Comparison of ENCODE assay signal across 39 cellular contexts in the genomic region with DNA sequence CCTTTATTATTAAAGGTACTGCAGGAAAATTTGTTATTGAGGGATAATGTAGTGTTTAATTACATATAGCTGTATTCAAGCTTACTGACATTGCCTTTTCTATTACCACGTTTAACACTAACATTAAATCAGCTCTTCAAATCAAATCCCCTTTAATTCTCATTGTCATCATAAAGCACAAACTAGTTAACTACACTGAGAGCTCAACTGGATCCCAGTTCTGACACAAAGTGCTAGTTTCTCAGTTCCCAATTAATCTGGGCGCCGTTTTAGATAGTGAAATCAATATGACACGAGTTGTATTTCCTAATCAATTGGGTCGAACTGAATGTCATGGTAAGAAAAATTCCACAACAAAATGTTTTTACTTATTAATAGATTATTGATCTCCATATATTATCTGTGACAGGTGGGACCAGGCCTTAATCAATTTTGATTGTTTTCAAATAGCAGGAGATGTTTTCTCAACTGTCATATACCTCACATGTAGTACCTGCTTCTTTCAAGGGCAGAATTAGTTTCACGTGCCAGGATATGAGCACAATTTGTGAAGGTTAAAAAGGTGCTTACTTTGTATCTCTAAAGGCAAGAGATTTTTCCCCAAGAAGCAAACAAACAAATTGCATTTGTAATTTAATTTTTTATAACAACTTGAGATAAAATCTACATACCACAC.
"Had no signal": no experiment of that assay in that cellular context is flagged by ENCODE, and none has a peak within 500 bp of the region (broad histone marks: within the 10 kb centered on the region; RNA-seq: fewer than 3 reads in every experiment).

No MANE protein-coding gene starts in this region.

- H3K27ac Mint-ChIP-seq: activated CD4-positive, alpha-beta memory T cell treated with anti-CD3 and anti-CD28 coated beads, Interleukin-2, amount 10 ng/mL, durations not matched to agents 7 days and 5 days; activated CD4-positive, alpha-beta T cell treated with anti-CD3 and anti-CD28 coated beads for 36 hours; activated CD4-positive, alpha-beta T cell treated with anti-CD3 and anti-CD28 coated beads, Interleukin-2, amount 10 ng/mL, durations not matched to agents 7 days and 5 days; activated CD8-positive, alpha-beta memory T cell treated with anti-CD3 and anti-CD28 coated beads, Interleukin-2, amount 10 ng/mL, durations not matched to agents 7 days and 5 days; activated CD8-positive, alpha-beta T cell treated with anti-CD3 and anti-CD28 coated beads, Interleukin-2, amount 10 ng/mL, durations not matched to agents 7 days and 5 days; activated naive CD4-positive, alpha-beta T cell treated with anti-CD3 and anti-CD28 coated beads for 36 hours; activated naive CD4-positive, alpha-beta T cell treated with anti-CD3 and anti-CD28 coated beads, Interleukin-2, amount 50 U/mL, for 24 hours; activated naive CD8-positive, alpha-beta T cell; activated naive CD8-positive, alpha-beta T cell treated with anti-CD3 and anti-CD28 coated beads, Interleukin-2, amount 10 ng/mL, durations not matched to agents 7 days and 5 days; activated naive CD8-positive, alpha-beta T cell treated with anti-CD3 and anti-CD28 coated beads, Interleukin-2, amount 50 U/mL, for 24 hours; activated T-cell treated with anti-CD3 and anti-CD28 coated beads, Interleukin-2, amount 50 U/mL, for 24 hours; activated T-helper 2 cell treated with anti-CD3 and anti-CD28 coated beads, Interferon-gamma antibody, Interleukin-2, Interleukin-4, amounts not matched to agents 10 μg/mL and 5 μg/mL and 100 μg/mL, durations not matched to agents 14 hours and 24 hours and 36 hours; brain; T-helper 1 cell treated with Interleukin-12 subunit alpha and Interleukin-12 subunit beta and Interleukin-4 antibody, amounts not matched to agents 30 μg/mL and 1 μg/mL, for 36 hours; T-helper 2 cell treated with Interferon-gamma antibody and Interleukin-4, amounts not matched to agents 5 μg/mL and 100 μg/mL, for 36 hours had no signal

- H3K36me3 ChIP-seq: colonic mucosa had no signal

- H3K27me3 Mint-ChIP-seq: activated CD4-positive, alpha-beta memory T cell treated with anti-CD3 and anti-CD28 coated beads, Interleukin-2, amount 10 ng/mL, durations not matched to agents 7 days and 5 days; activated CD4-positive, alpha-beta T cell treated with anti-CD3 and anti-CD28 coated beads for 36 hours; activated CD4-positive, alpha-beta T cell treated with anti-CD3 and anti-CD28 coated beads, Interleukin-2, amount 10 ng/mL, durations not matched to agents 7 days and 5 days; activated CD8-positive, alpha-beta memory T cell treated with anti-CD3 and anti-CD28 coated beads, Interleukin-2, amount 10 ng/mL, durations not matched to agents 7 days and 5 days; activated naive CD4-positive, alpha-beta T cell treated with anti-CD3 and anti-CD28 coated beads, Interleukin-2, amount 50 U/mL, for 24 hours; activated naive CD8-positive, alpha-beta T cell; activated naive CD8-positive, alpha-beta T cell treated with anti-CD3 and anti-CD28 coated beads, Interleukin-2, amount 10 ng/mL, durations not matched to agents 7 days and 5 days; activated naive CD8-positive, alpha-beta T cell treated with anti-CD3 and anti-CD28 coated beads, Interleukin-2, amount 50 U/mL, for 24 hours; activated T-cell treated with anti-CD3 and anti-CD28 coated beads, Interleukin-2, amount 50 U/mL, for 24 hours; brain; central memory CD8-positive, alpha-beta T cell had no signal

- ATAC-seq: activated CD4-positive, alpha-beta T cell treated with anti-CD3 and anti-CD28 coated beads for 36 hours; activated CD4-positive, CD25-positive, alpha-beta regulatory T cell treated with anti-CD3 and anti-CD28 coated beads, Interleukin-2, amount 50 U/mL, for 24 hours; activated CD8-positive, alpha-beta memory T cell treated with anti-CD3 and anti-CD28 coated beads, Interleukin-2, amount 10 ng/mL, durations not matched to agents 7 days and 5 days; activated CD8-positive, alpha-beta T cell treated with anti-CD3 and anti-CD28 coated beads, Interleukin-2, amount 10 ng/mL, durations not matched to agents 7 days and 5 days; activated naive CD8-positive, alpha-beta T cell treated with anti-CD3 and anti-CD28 coated beads, Interleukin-2, amount 50 U/mL, for 24 hours had no signal

- H3K4me1 Mint-ChIP-seq: activated CD4-positive, alpha-beta memory T cell treated with anti-CD3 and anti-CD28 coated beads, Interleukin-2, amount 10 ng/mL, durations not matched to agents 7 days and 5 days; activated CD4-positive, alpha-beta T cell treated with anti-CD3 and anti-CD28 coated beads for 36 hours; activated CD4-positive, alpha-beta T cell treated with anti-CD3 and anti-CD28 coated beads, Interleukin-2, amount 10 ng/mL, durations not matched to agents 7 days and 5 days; activated CD8-positive, alpha-beta memory T cell treated with anti-CD3 and anti-CD28 coated beads, Interleukin-2, amount 10 ng/mL, durations not matched to agents 7 days and 5 days; activated naive CD4-positive, alpha-beta T cell treated with anti-CD3 and anti-CD28 coated beads, Interleukin-2, amount 50 U/mL, for 24 hours; activated naive CD8-positive, alpha-beta T cell treated with anti-CD3 and anti-CD28 coated beads, Interleukin-2, amount 10 ng/mL, durations not matched to agents 7 days and 5 days; activated naive CD8-positive, alpha-beta T cell treated with anti-CD3 and anti-CD28 coated beads, Interleukin-2, amount 50 U/mL, for 24 hours; central memory CD8-positive, alpha-beta T cell had no signal

- H3K4me3 ChIP-seq: ascending aorta, cardiac muscle cell, colonic mucosa had no signal

- H3K36me3 Mint-ChIP-seq: activated CD8-positive, alpha-beta memory T cell treated with anti-CD3 and anti-CD28 coated beads, Interleukin-2, amount 10 ng/mL, durations not matched to agents 7 days and 5 days; activated naive CD4-positive, alpha-beta T cell treated with anti-CD3 and anti-CD28 coated beads, Interleukin-2, amount 50 U/mL, for 24 hours; activated naive CD8-positive, alpha-beta T cell treated with anti-CD3 and anti-CD28 coated beads, Interleukin-2, amount 10 ng/mL, durations not matched to agents 7 days and 5 days had no signal

- H3K4me1 ChIP-seq: ascending aorta, colonic mucosa had no signal

- H3K27ac ChIP-seq: ascending aorta, cardiac muscle cell, colonic mucosa, VCaP had no signal

- H3K4me3 Mint-ChIP-seq: activated CD4-positive, alpha-beta memory T cell treated with anti-CD3 and anti-CD28 coated beads, Interleukin-2, amount 10 ng/mL, durations not matched to agents 7 days and 5 days; activated CD4-positive, alpha-beta T cell treated with anti-CD3 and anti-CD28 coated beads for 36 hours; activated CD4-positive, alpha-beta T cell treated with anti-CD3 and anti-CD28 coated beads, Interleukin-2, amount 10 ng/mL, durations not matched to agents 7 days and 5 days; activated CD8-positive, alpha-beta memory T cell treated with anti-CD3 and anti-CD28 coated beads, Interleukin-2, amount 10 ng/mL, durations not matched to agents 7 days and 5 days; activated CD8-positive, alpha-beta T cell treated with anti-CD3 and anti-CD28 coated beads, Interleukin-2, amount 10 ng/mL, durations not matched to agents 7 days and 5 days; activated naive CD4-positive, alpha-beta T cell treated with anti-CD3 and anti-CD28 coated beads for 36 hours; activated naive CD4-positive, alpha-beta T cell treated with anti-CD3 and anti-CD28 coated beads, Interleukin-2, amount 50 U/mL, for 24 hours; activated naive CD8-positive, alpha-beta T cell; activated naive CD8-positive, alpha-beta T cell treated with anti-CD3 and anti-CD28 coated beads, Interleukin-2, amount 10 ng/mL, durations not matched to agents 7 days and 5 days; activated naive CD8-positive, alpha-beta T cell treated with anti-CD3 and anti-CD28 coated beads, Interleukin-2, amount 50 U/mL, for 24 hours; activated T-cell treated with anti-CD3 and anti-CD28 coated beads, Interleukin-2, amount 50 U/mL, for 24 hours; brain; central memory CD8-positive, alpha-beta T cell; T-helper 1 cell treated with Interleukin-12 subunit alpha and Interleukin-12 subunit beta and Interleukin-4 antibody, amounts not matched to agents 30 μg/mL and 1 μg/mL, for 36 hours; T-helper 2 cell treated with Interferon-gamma antibody and Interleukin-4, amounts not matched to agents 5 μg/mL and 100 μg/mL, for 36 hours had no signal

- DNase-seq: activated CD4-positive, alpha-beta memory T cell treated with anti-CD3 and anti-CD28 coated beads, Interleukin-2, amount 10 ng/mL, durations not matched to agents 7 days and 5 days; activated CD4-positive, alpha-beta T cell treated with anti-CD3 and anti-CD28 coated beads for 1 hour; activated CD4-positive, alpha-beta T cell treated with anti-CD3 and anti-CD28 coated beads for 36 hours; activated CD4-positive, alpha-beta T cell treated with anti-CD3 and anti-CD28 coated beads for 48 hours; activated CD4-positive, alpha-beta T cell treated with anti-CD3 and anti-CD28 coated beads, Interleukin-2, amount 10 ng/mL, durations not matched to agents 7 days and 5 days; activated CD4-positive, alpha-beta T cell treated with anti-CD3 and anti-CD28 coated beads, Interleukin-2, amount 50 U/mL, for 48 hours; activated CD4-positive, CD25-positive, alpha-beta regulatory T cell; activated CD8-positive, alpha-beta memory T cell treated with anti-CD3 and anti-CD28 coated beads for 24 hours; activated CD8-positive, alpha-beta memory T cell treated with anti-CD3 and anti-CD28 coated beads, Interleukin-2, amount 10 ng/mL, durations not matched to agents 7 days and 5 days; activated CD8-positive, alpha-beta memory T cell treated with anti-CD3 and anti-CD28 coated beads, Interleukin-2, amount 50 U/mL, for 48 hours; activated CD8-positive, alpha-beta T cell treated with anti-CD3 and anti-CD28 coated beads, Interleukin-2, amount 10 ng/mL, durations not matched to agents 7 days and 5 days; activated effector memory CD4-positive, alpha-beta T cell treated with Interleukin-2 at 50 U/mL for 16 hours; activated gamma-delta T cell treated with Interleukin-2 at 50 U/mL for 16 hours; activated naive CD4-positive, alpha-beta T cell; activated naive CD4-positive, alpha-beta T cell treated with anti-CD3 and anti-CD28 coated beads for 36 hours; activated naive CD8-positive, alpha-beta T cell treated with anti-CD3 and anti-CD28 coated beads, Interleukin-2, amount 10 ng/mL, durations not matched to agents 7 days and 5 days; activated naive CD8-positive, alpha-beta T cell treated with anti-CD3 and anti-CD28 coated beads, Interleukin-2, amount 50 U/mL, for 24 hours; activated T-cell treated with anti-CD3 and anti-CD28 coated beads, Interleukin-2, amount 50 U/mL, for 24 hours; activated T-cell treated with anti-CD3 and anti-CD28 coated beads, Interleukin-2, amount 50 U/mL, for 48 hours; amygdala; anterior cingulate cortex; caudate nucleus; cerebellar nuclear complex; colonic mucosa; T-helper 2 cell; T-helper 9 cell had no signal

- H3K9me3 Mint-ChIP-seq: activated CD4-positive, alpha-beta memory T cell treated with anti-CD3 and anti-CD28 coated beads, Interleukin-2, amount 10 ng/mL, durations not matched to agents 7 days and 5 days; activated CD4-positive, alpha-beta T cell treated with anti-CD3 and anti-CD28 coated beads, Interleukin-2, amount 10 ng/mL, durations not matched to agents 7 days and 5 days; activated naive CD8-positive, alpha-beta T cell treated with anti-CD3 and anti-CD28 coated beads, Interleukin-2, amount 10 ng/mL, durations not matched to agents 7 days and 5 days; activated naive CD8-positive, alpha-beta T cell treated with anti-CD3 and anti-CD28 coated beads, Interleukin-2, amount 50 U/mL, for 24 hours; activated T-helper 2 cell treated with anti-CD3 and anti-CD28 coated beads, Interferon-gamma antibody, Interleukin-2, Interleukin-4, amounts not matched to agents 10 μg/mL and 5 μg/mL and 100 μg/mL, durations not matched to agents 14 hours and 24 hours and 36 hours; T-helper 1 cell treated with Interleukin-12 subunit alpha and Interleukin-12 subunit beta and Interleukin-4 antibody, amounts not matched to agents 30 μg/mL and 1 μg/mL, for 36 hours; T-helper 2 cell treated with Interferon-gamma antibody and Interleukin-4, amounts not matched to agents 5 μg/mL and 100 μg/mL, for 36 hours had no signal

- H3K27me3 ChIP-seq: ascending aorta, cardiac muscle cell, colonic mucosa had no signal

- FAIRE-seq: bronchial epithelial cell, TTC549 had no signal

- H3K9me3 ChIP-seq: ascending aorta, colonic mucosa had no signal
